Comparison of ENCODE assay signal across 1 cellular context in the genomic region with DNA sequence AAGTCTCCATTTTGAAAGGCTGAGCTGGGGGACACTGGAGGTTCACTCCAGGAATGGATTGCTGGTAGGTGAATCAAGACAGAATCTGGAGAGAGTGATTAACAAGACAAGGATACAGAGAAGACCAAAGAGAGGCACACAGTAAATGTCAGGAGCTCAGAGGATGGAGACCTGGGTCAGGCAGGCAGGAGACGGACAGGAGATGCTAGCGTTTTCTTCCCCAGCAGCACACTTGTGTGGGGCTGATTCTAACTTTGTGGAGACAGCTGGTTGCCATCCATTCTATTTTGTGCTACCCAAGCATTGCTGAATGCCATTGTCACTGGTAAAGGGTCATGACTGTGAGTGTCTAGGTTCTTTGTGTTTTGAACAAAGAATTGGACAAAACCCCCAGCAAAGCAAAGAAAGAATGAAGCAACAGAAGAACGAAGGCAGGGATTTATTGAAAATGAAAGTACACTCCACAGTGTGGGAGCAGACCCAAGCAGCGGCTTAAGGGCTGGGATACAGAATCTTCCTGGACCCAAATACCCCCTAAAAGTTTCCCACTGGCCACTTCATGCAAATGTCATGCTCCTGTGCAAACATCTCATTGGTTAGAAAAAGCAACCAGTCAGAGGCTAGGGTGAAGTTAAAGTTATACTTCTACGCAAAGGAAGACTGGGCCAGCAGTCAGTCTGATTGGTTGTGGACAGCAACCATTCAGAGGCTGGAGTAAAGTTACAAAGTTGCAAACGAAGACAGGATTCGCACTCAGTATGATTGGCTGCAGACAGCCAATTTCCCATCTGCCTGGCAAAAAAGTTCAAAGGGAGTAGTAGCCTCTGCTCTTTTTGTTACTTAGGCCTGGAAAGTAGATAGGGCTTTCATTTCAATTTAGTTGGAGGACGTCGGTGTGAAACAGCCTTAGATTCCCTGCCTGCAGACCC.
TF ChIP-seq lines count a peak whose summit lies in the region.

No MANE protein-coding gene starts in this region.

TF ChIP-seq in H1, 55 proteins besides CTCF, POLR2A, EP300 and RAD21:
- TF ChIP-seq RBBP5 (IDR thresholded peaks at IDR 0.05; ENCODE audit: borderline replicate concordance, low read depth, low read length) (no peak), TAF1 (IDR thresholded peaks at IDR 0.05; ENCODE audit: low read depth, low read length) (no peak), SIX5 (IDR thresholded peaks at IDR 0.05; ENCODE audit: low read depth, low read length) (no peak), KDM1A (IDR thresholded peaks at IDR 0.05; ENCODE audit: borderline replicate concordance, low read length) (no peak), SAP30 (IDR thresholded peaks at IDR 0.05; ENCODE audit: insufficient read depth, insufficient replicate concordance, low read length) (no peak), CHD1 (IDR thresholded peaks at IDR 0.05; ENCODE audit: low read depth, low read length) (no peak), BRCA1 (IDR thresholded peaks at IDR 0.05; ENCODE audit: low read depth, low read length) (no peak), YY1 (IDR thresholded peaks at IDR 0.05; ENCODE audit: low read depth, low read length) (no peak), RNF2 (IDR thresholded peaks at IDR 0.05; ENCODE audit: borderline replicate concordance, low read depth, low read length, missing control alignments, poor library complexity, severe bottlenecking) (no peak), GABPA (IDR thresholded peaks at IDR 0.05; ENCODE audit: borderline replicate concordance, insufficient read depth, low read length) (no peak), MAFK (IDR thresholded peaks at IDR 0.05; ENCODE audit: low read depth, low read length) (no peak), FOSL1 (IDR thresholded peaks at IDR 0.05; ENCODE audit: insufficient read depth, low read depth, low read length) (no peak), BCL11A (IDR thresholded peaks at IDR 0.05; ENCODE audit: low read depth in 2 of 2, low read length in 2 of 2) (no peak), CTBP2 (IDR thresholded peaks at IDR 0.05; ENCODE audit: borderline replicate concordance, insufficient read depth, insufficient read length, low read length) (no peak)
